8 cellular contexts compared by ENCODE assay signal in genomic region chr3:120596116-120596852, GRCh38. TPM values are rescaled to one million over a fixed set of nuclear protein-coding genes. Genes with fewer than 3 reads are reported as not detected.
DNase-seq lines count a peak whose midpoint lies in the region; ATAC-seq, FAIRE-seq and TF ChIP-seq lines count a peak whose summit lies in the region.

Gene NDUFB4 (plus strand): TSS chr3:120596336. CDS start chr3:120596360, 24 bp downstream.

- CTCF ChIA-PET in T-cell (lab: Charles Lee) = interaction anchor here (0.6 to 2.9 kb wide), 25 partner anchors 27 to 1968 kb away, joined by 3 to 46 read pairs (median 4); partner anchors contain the start of genes DTX3L (in 1 of the 2), GSK3B (in 1 of the 2), GTF2E1 (in 1 of the 2) and IGSF11 (in 1 of the 2)

- peak within 1 kb of the TSS; percentile 41 for H3K27ac ChIP-seq in adipose tissue (ENCODE audit: low read depth, low read length)
- H3K27ac ChIP-seq in cardiac muscle cell = peak within 1 kb of the TSS; percentile 93
- H3K27ac ChIP-seq in parathyroid adenoma = peak within 1 kb of the TSS; percentile 79
- H3K27ac ChIP-seq in tibial nerve = peak within 1 kb of the TSS; percentile 83 to 92 (median 88)

- H3K4me2 ChIP-seq in parathyroid adenoma (ENCODE audit: low read length) = peak within 1 kb of the TSS; percentile 87

- H3K9me3 Mint-ChIP-seq in T-cell = no peaks in the 10 kb centered on the region

- peaks cover 8% of the 10 kb centered on the region for H3K36me3 ChIP-seq in cardiac muscle cell
- no peaks in the 10 kb centered on the region for H3K36me3 ChIP-seq in parathyroid adenoma (ENCODE audit: control insufficient read depth, insufficient read depth, low read length)
- H3K36me3 ChIP-seq in tibial nerve = peaks cover 0 to 20% (median 0%) of the 10 kb centered on the region in 3 donors

- no peaks in the 10 kb centered on the region for H3K27me3 ChIP-seq in cardiac muscle cell
- no peaks in the 10 kb centered on the region for H3K27me3 ChIP-seq in parathyroid adenoma (ENCODE audit: control insufficient read depth, insufficient read depth, low read length)
- no peaks in the 10 kb centered on the region for H3K27me3 ChIP-seq in tibial nerve

- peak within 1 kb of the TSS; percentile 90 for H2AFZ ChIP-seq in parathyroid adenoma

- H3K4me3 Mint-ChIP-seq in T-cell = peak within 1 kb of the TSS in 2 of 3 donors; percentile 94 to 96

- peak within 1 kb of the TSS; percentile 65 for H3K4me3 ChIP-seq in cardiac muscle cell
- peak within 1 kb of the TSS; percentile 97 for H3K4me3 ChIP-seq in parathyroid adenoma (ENCODE audit: low read depth, low read length)
- H3K4me3 ChIP-seq in tibial nerve = peak within 1 kb of the TSS; percentile 74 to 95 (median 82)

- POLR2A ChIA-PET in T-cell (lab: Charles Lee) = interaction anchor here (0.5 to 1.6 kb wide), 17 partner anchors 29 to 765 kb away, joined by 3 to 21 read pairs (median 4); partner anchors contain the start of genes GTF2E1 (in 2 of the 2) and RABL3 (in 1 of the 2)

- FAIRE-seq in GM12891 (lab: Jason Lieb, UNC) = peak; percentile 100

- peak; percentile 97 for ATAC-seq in HG02840 (IDR thresholded peaks at IDR 0.05; ENCODE audit: low FRiP score, unreplicated experiment)
- ATAC-seq in T-cell (replicated peaks in 1 of 4) = peak; percentile 94 to 97 (median 96)

- no peaks in the 10 kb centered on the region for H3K27me3 Mint-ChIP-seq in T-cell

- H3K27ac Mint-ChIP-seq in T-cell = peak within 1 kb of the TSS; percentile 94 to 97

- peaks cover 22% of the 10 kb centered on the region for H3K4me1 ChIP-seq in cardiac muscle cell (ENCODE audit: low read depth)
- H3K4me1 ChIP-seq in parathyroid adenoma = peaks cover 23% of the 10 kb centered on the region
- H3K4me1 ChIP-seq in tibial nerve = peaks cover 0 to 36% (median 17%) of the 10 kb centered on the region in 4 donors

- DNase-seq in GM12891 (ENCODE audit: insufficient read length, low spot score) (peak; percentile 78), NCI-H1436 treated with DMSO at 0.1 percent for 48 hours (lab: John Stamatoyannopoulos, UW) (peak; percentile 99), T-cell (peak; percentile 82 to 97 (median 93)), cardiac muscle cell (ENCODE audit: low read depth in 1 of 2, low spot score in 1 of 2) (peak; percentile 99), tibial nerve (ENCODE audit: low spot score in 2 of 2) (peak; percentile 87 to 91)

- H3K9me3 ChIP-seq in cardiac muscle cell (ENCODE audit: low read depth) = no peaks in the 10 kb centered on the region
- H3K9me3 ChIP-seq in parathyroid adenoma (ENCODE audit: control insufficient read depth, low read length) = no peaks in the 10 kb centered on the region
- H3K9me3 ChIP-seq in tibial nerve = no peaks in the 10 kb centered on the region

- TF ChIP-seq CTCF in cardiac muscle cell (IDR thresholded peaks at IDR 0.05; ENCODE audit: low read depth, low read length) (no peak), parathyroid adenoma (IDR thresholded peaks at IDR 0.05) (no peak), tibial nerve (IDR thresholded peaks at IDR 0.05) (no peak)

- peaks cover 9 to 14% (median 10%) of the 10 kb centered on the region in 3 donors for H3K4me1 Mint-ChIP-seq in T-cell

- TF ChIP-seq POLR2A in GM12891 (IDR thresholded peaks at IDR 0.05; ENCODE audit: low read depth, low read length) (peak; percentile 85), tibial nerve (IDR thresholded peaks at IDR 0.05) (peak; percentile 79 to 86)

- peaks cover 8% of the 10 kb centered on the region for H3K79me2 ChIP-seq in parathyroid adenoma

- H3K9ac ChIP-seq in parathyroid adenoma = peak within 1 kb of the TSS; percentile 73

- TF ChIP-seq EP300 in tibial nerve (IDR thresholded peaks at IDR 0.05) = peak; percentile 92 to 96

- peaks cover 9% of the 10 kb centered on the region for H3K36me3 Mint-ChIP-seq in T-cell

- 0 to 1% (median 0%) methylated on average over 53 of the region's 53 CpGs for WGBS in adipose tissue, 3 donors
- WGBS in tibial nerve, 2 donors = 0 to 1% methylated on average over 38 to 53 of the region's 53 CpGs

TF ChIP-seq in GM12891, 5 proteins besides CTCF, POLR2A, EP300 and RAD21:
- TF ChIP-seq TAF1 (IDR thresholded peaks at IDR 0.05; ENCODE audit: low read depth, low read length) (0 out of 2 replicates have a peak, but pooled peaks have one; percentile 45), PAX5 (IDR thresholded peaks at IDR 0.05; ENCODE audit: insufficient read depth, low read length, severe bottlenecking) (no peak), SPI1 (IDR thresholded peaks at IDR 0.05; ENCODE audit: low read depth, low read length) (peak; percentile 22; the same call in 1 of the 2 replicates), POLR2AphosphoS5 (IDR thresholded peaks at IDR 0.05; ENCODE audit: low read depth, low read length) (peak; percentile 79)

RNA-seq across cellular contexts. Expression of gene NDUFB4, which starts in this region (rescaled TPM):
- 313 TPM for polyA plus RNA-seq in GM12891 (2012; ENCODE audit: low read depth, missing spikeins)
- total RNA-seq in T-cell (10 to 100 TPM; 59.3 to 79.6 (median 73.6) TPM), cardiac muscle cell (67.0 and 133 TPM in 2 replicates), tibial nerve (10 to 100 TPM; 44.1 to 58.8 (median 49.7) TPM)
- polyA plus RNA-seq in adipose tissue (100 to 1,000 TPM; 111 to 186 (median 169) TPM), cardiac muscle cell (396 and 420 TPM in 2 replicates)

Comparison
In these comparisons a context has a peak if more than half of its experiments do, and no peak if none do; other contexts are left out.
1. Peak in every context shown above with its lines: DNase-seq, ATAC-seq, H3K4me3 ChIP-seq and H3K27ac ChIP-seq.
2. H3K27ac ChIP-seq: peak in every context shown above with its lines; median percentile 93 in cardiac muscle cell; 88 in tibial nerve; 79 in parathyroid adenoma; 41 in adipose tissue.